Comparison of ENCODE assay signal across 8 cellular contexts in genomic region chr16:4330277-4330882, GRCh38. TPM values are rescaled to one million over a fixed set of nuclear protein-coding genes. Genes with fewer than 3 reads are reported as not detected.
A peak's percentile ranks its signal among the peaks of the same experiment; 100 is the strongest.
DNase-seq lines count a peak whose midpoint lies in the region; ATAC-seq and TF ChIP-seq lines count a peak whose summit lies in the region.

No MANE protein-coding gene starts in this region.

- no peaks in the 10 kb centered on the region for H3K36me3 Mint-ChIP-seq in activated naive CD4-positive, alpha-beta T cell treated with anti-CD3 and anti-CD28 coated beads, Interleukin-2, amount 10 ng/mL, durations not matched to agents 7 days and 5 days

- H3K27ac ChIP-seq in gastroesophageal sphincter = peak overlapping the region in 3 of 4 donors; percentile 84 to 89 (median 87)
- no peak overlapping the region for H3K27ac ChIP-seq in ovary
- H3K27ac ChIP-seq in uterus = peak overlapping the region; percentile 2 to 16

- H3K36me3 ChIP-seq in gastroesophageal sphincter = peaks cover 0 to 33% of the 10 kb centered on the region in 2 donors
- H3K36me3 ChIP-seq in ovary = no peaks in the 10 kb centered on the region
- no peaks in the 10 kb centered on the region for H3K36me3 ChIP-seq in uterus

- H3K4me3 Mint-ChIP-seq in activated naive CD4-positive, alpha-beta T cell treated with anti-CD3 and anti-CD28 coated beads, Interleukin-2, amount 10 ng/mL, durations not matched to agents 7 days and 5 days = no peak overlapping the region

- DNase-seq in D341Med (ENCODE audit: low spot score) (peak; percentile 89), SKM-1 (lab: John Stamatoyannopoulos, UW; ENCODE audit: unreplicated experiment) (peak; percentile 36), ovary (peak; percentile 75 to 88 (median 87)), uterus (peak; percentile 79 to 81)
- DNase-seq in activated naive CD4-positive, alpha-beta T cell treated with anti-CD3 and anti-CD28 coated beads, Interleukin-2, amount 10 ng/mL, durations not matched to agents 7 days and 5 days = peak; percentile 81

- TF ChIP-seq CTCF in gastroesophageal sphincter (IDR thresholded peaks at IDR 0.05) (peak in 3 of 4 experiments; percentile 96 to 99 (median 97)), ovary (IDR thresholded peaks at IDR 0.05) (peak; percentile 75 to 95 (median 94)), uterus (IDR thresholded peaks at IDR 0.05) (peak; percentile 96 to 99 (median 97))

- TF ChIP-seq POLR2A in gastroesophageal sphincter (IDR thresholded peaks at IDR 0.05) = no peak
- TF ChIP-seq POLR2A in ovary (IDR thresholded peaks at IDR 0.05) = peak; percentile 11
- no peak for TF ChIP-seq POLR2A in uterus (IDR thresholded peaks at IDR 0.05)

- intact Hi-C loops in ovary (cut with DNase I) = loop anchor here in 2 of 4 donors (2.0 to 10.0 kb wide), 3 partner anchors 42 to 346 kb away; no protein-coding TSS in a partner anchor
- intact Hi-C loops in uterus (cut with DNase I; ENCODE audit: low total_unique reads) = no loop called here

- peak; percentile 56 for ATAC-seq in HG02759 (IDR thresholded peaks at IDR 0.05; ENCODE audit: unreplicated experiment)
- peak; percentile 69 for ATAC-seq in gastroesophageal sphincter
- ATAC-seq in HG03095 (IDR thresholded peaks at IDR 0.05; ENCODE audit: unreplicated experiment) = no peak

- H3K4me1 ChIP-seq in gastroesophageal sphincter (peaks cover 4 to 56% (median 34%) of the 10 kb centered on the region in 3 donors), ovary (ENCODE audit: insufficient read depth) (peaks cover 19% of the 10 kb centered on the region), uterus (peaks cover 0 to 29% of the 10 kb centered on the region in 2 donors)

- H3K27me3 Mint-ChIP-seq in activated naive CD4-positive, alpha-beta T cell treated with anti-CD3 and anti-CD28 coated beads, Interleukin-2, amount 10 ng/mL, durations not matched to agents 7 days and 5 days = peaks cover 55% of the 10 kb centered on the region

- peaks cover 5% of the 10 kb centered on the region for H3K4me1 Mint-ChIP-seq in activated naive CD4-positive, alpha-beta T cell treated with anti-CD3 and anti-CD28 coated beads, Interleukin-2, amount 10 ng/mL, durations not matched to agents 7 days and 5 days

- 60 to 100% methylated on average over 1 to 2 of the region's 15 CpGs for WGBS in gastroesophageal sphincter (ENCODE audit: low coverage in 1 of 2), 2 donors
- WGBS in ovary, 3 donors = 50 to 58% (median 55%) methylated on average over 11 to 15 of the region's 15 CpGs

- no peaks in the 10 kb centered on the region for H3K9me3 ChIP-seq in gastroesophageal sphincter
- no peaks in the 10 kb centered on the region for H3K9me3 ChIP-seq in ovary
- no peaks in the 10 kb centered on the region for H3K9me3 ChIP-seq in uterus

- H3K27me3 ChIP-seq in gastroesophageal sphincter (no peaks in the 10 kb centered on the region), ovary (no peaks in the 10 kb centered on the region), uterus (no peaks in the 10 kb centered on the region)

- TF ChIP-seq EP300 in gastroesophageal sphincter (IDR thresholded peaks at IDR 0.05) (no peak), ovary (IDR thresholded peaks at IDR 0.05) (no peak)

- H3K4me3 ChIP-seq in gastroesophageal sphincter (no peak overlapping the region), ovary (no peak overlapping the region), uterus (no peak overlapping the region)

- no peaks in the 10 kb centered on the region for H3K9me3 Mint-ChIP-seq in activated naive CD4-positive, alpha-beta T cell treated with anti-CD3 and anti-CD28 coated beads, Interleukin-2, amount 10 ng/mL, durations not matched to agents 7 days and 5 days

- H3K27ac Mint-ChIP-seq in activated naive CD4-positive, alpha-beta T cell treated with anti-CD3 and anti-CD28 coated beads, Interleukin-2, amount 10 ng/mL, durations not matched to agents 7 days and 5 days = no peak overlapping the region

- CTCF ChIA-PET in activated naive CD4-positive, alpha-beta T cell treated with anti-CD3 and anti-CD28 coated beads, Interleukin-2, amount 10 ng/mL, durations not matched to agents 7 days and 5 days (lab: Charles Lee) = interaction anchor here (0.6 to 7.8 kb wide), 10 partner anchors 9 to 393 kb away, joined by 3 to 85 read pairs (median 4); no protein-coding TSS in a partner anchor

RNA-seq across cellular contexts. Expression of gene GLIS2, which starts 14.5 kb away (rescaled TPM):
- total RNA-seq in gastroesophageal sphincter (10 to 100 TPM in 1 of 4 donors, 1 to 10 TPM in 3; 5.7 to 26.9 (median 7.9) TPM), ovary (10 to 100 TPM in 5 of 7 donors, 1 to 10 TPM in 2; 5.1 to 79.5 (median 49.8) TPM), uterus (10 to 100 TPM in 1 of 4 donors, 1 to 10 TPM in 3; 2.9 to 55.8 (median 5.1) TPM)
- polyA plus RNA-seq in ovary = 10 to 100 TPM in 1 of 2 donors, 1 to 10 TPM in 1; 1.6 to 24.6 TPM

RNA-seq across cellular contexts. Expression of gene PAM16, which starts 20.7 kb away (rescaled TPM):
- total RNA-seq in gastroesophageal sphincter = 10 to 100 TPM; 26.0 to 37.3 (median 34.7) TPM
- 10 to 100 TPM; 24.0 to 47.2 (median 35.7) TPM for total RNA-seq in ovary
- polyA plus RNA-seq in ovary = 10 to 100 TPM; 18.5 to 42.2 TPM
- 100 to 1,000 TPM in 1 of 4 donors, 10 to 100 TPM in 2, 1 to 10 TPM in 1; 8.9 to 438 (median 35.3) TPM for total RNA-seq in uterus

RNA-seq across cellular contexts. Expression of gene VASN, which starts 41.3 kb away (rescaled TPM):
- 10 to 100 TPM in 3 of 4 donors, 1 to 10 TPM in 1; 6.8 to 35.8 (median 19.9) TPM for total RNA-seq in gastroesophageal sphincter
- 10 to 100 TPM; 19.8 to 49.5 (median 43.5) TPM for total RNA-seq in ovary
- polyA plus RNA-seq in ovary = 10 to 100 TPM in 1 of 2 donors, 1 to 10 TPM in 1; 2.4 to 47.6 TPM
- total RNA-seq in uterus = 10 to 100 TPM in 3 of 4 donors, 1 to 10 TPM in 1; 3.6 to 49.0 (median 19.9) TPM

RNA-seq across cellular contexts. Expression of gene TFAP4, which starts 57.6 kb away (rescaled TPM):
- total RNA-seq in gastroesophageal sphincter = 1 to 10 TPM; 3.3 to 5.9 (median 4.7) TPM
- total RNA-seq in ovary = 10 to 100 TPM in 5 of 7 donors, 1 to 10 TPM in 2; 3.7 to 23.7 (median 18.3) TPM
- 10 to 100 TPM in 1 of 2 donors, 1 to 10 TPM in 1; 2.1 to 14.0 TPM for polyA plus RNA-seq in ovary
- total RNA-seq in uterus = 10 to 100 TPM in 2 of 4 donors, 1 to 10 TPM in 2; 2.1 to 18.7 (median 8.2) TPM

Comparison
In these comparisons a context has a peak if more than half of its experiments do, and no peak if none do; other contexts are left out.
1. DNase-seq: peak in every context shown above with its lines; median percentile 89 in D341Med; 87 in ovary; 81 in activated naive CD4-positive, alpha-beta T cell treated with anti-CD3 and anti-CD28 coated beads, Interleukin-2, amount 10 ng/mL, durations not matched to agents 7 days and 5 days; 80 in uterus; 36 in SKM-1.
2. H3K27ac ChIP-seq: peak in gastroesophageal sphincter (3 of 4) and uterus (2 of 2); none in ovary (0 of 2).
3. Peak in every context shown above with its lines, with median percentiles within 50 percentile points of each other: CTCF ChIP-seq.